Comparison of ENCODE assay signal across 1 cellular context in the genomic region with DNA sequence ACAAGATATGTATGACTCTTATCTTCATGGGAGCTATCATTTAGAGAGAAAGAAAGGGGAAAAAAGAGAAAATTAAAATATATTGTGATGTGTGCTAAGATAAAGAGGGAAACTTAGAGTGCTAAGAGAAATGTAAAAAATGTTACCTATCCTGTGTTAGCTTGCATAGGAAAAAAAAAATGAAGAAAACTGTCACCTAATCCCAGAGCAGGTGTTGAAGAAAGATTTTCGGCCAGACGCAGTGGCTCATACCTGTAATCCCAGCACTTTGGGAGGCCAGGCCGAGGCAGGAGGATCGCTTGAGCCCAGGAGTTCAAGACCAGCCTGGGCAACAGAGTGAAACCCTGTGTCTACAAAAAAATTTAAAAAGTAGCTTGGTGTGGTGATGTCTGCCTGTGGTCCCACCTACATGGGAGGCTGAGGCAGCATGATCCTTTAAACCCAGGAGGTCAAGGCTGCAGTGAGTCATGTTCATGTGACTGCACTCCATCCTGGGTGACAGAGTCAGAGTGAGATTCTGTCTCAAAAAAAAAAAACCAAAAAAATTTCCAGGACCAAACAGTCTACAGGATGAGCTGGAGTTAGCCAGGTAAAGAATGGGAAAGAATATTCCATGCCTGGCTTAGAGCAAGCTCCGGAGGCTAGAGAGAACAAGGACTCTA.
TF ChIP-seq lines count a peak whose summit lies in the region.

No MANE protein-coding gene starts in this region.

TF ChIP-seq in HCT116, 20 proteins besides CTCF, POLR2A, EP300 and RAD21 (continued from another document):
- TF ChIP-seq ZBTB33 (IDR thresholded peaks at IDR 0.05; ENCODE audit: extremely low read depth, insufficient replicate concordance, low read length): no peak
- no peak for TF ChIP-seq TCF7L2 (IDR thresholded peaks at IDR 0.05; ENCODE audit: borderline replicate concordance, extremely low read depth, insufficient read depth, insufficient read length)
- TF ChIP-seq CBX3 (IDR thresholded peaks at IDR 0.05; ENCODE audit: low read depth): no peak
- TF ChIP-seq, protein P1, sequence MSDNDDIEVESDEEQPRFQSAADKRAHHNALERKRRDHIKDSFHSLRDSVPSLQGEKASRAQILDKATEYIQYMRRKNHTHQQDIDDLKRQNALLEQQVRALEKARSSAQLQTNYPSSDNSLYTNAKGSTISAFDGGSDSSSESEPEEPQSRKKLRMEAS (IDR thresholded peaks at IDR 0.05): no peak
- TF ChIP-seq, protein P2, sequence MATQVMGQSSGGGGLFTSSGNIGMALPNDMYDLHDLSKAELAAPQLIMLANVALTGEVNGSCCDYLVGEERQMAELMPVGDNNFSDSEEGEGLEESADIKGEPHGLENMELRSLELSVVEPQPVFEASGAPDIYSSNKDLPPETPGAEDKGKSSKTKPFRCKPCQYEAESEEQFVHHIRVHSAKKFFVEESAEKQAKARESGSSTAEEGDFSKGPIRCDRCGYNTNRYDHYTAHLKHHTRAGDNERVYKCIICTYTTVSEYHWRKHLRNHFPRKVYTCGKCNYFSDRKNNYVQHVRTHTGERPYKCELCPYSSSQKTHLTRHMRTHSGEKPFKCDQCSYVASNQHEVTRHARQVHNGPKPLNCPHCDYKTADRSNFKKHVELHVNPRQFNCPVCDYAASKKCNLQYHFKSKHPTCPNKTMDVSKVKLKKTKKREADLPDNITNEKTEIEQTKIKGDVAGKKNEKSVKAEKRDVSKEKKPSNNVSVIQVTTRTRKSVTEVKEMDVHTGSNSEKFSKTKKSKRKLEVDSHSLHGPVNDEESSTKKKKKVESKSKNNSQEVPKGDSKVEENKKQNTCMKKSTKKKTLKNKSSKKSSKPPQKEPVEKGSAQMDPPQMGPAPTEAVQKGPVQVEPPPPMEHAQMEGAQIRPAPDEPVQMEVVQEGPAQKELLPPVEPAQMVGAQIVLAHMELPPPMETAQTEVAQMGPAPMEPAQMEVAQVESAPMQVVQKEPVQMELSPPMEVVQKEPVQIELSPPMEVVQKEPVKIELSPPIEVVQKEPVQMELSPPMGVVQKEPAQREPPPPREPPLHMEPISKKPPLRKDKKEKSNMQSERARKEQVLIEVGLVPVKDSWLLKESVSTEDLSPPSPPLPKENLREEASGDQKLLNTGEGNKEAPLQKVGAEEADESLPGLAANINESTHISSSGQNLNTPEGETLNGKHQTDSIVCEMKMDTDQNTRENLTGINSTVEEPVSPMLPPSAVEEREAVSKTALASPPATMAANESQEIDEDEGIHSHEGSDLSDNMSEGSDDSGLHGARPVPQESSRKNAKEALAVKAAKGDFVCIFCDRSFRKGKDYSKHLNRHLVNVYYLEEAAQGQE (IDR thresholded peaks at IDR 0.05; ENCODE audit: low read depth): no peak
- no peak for TF ChIP-seq SIN3A (IDR thresholded peaks at IDR 0.05; ENCODE audit: low read depth)
- TF ChIP-seq, protein P3, sequence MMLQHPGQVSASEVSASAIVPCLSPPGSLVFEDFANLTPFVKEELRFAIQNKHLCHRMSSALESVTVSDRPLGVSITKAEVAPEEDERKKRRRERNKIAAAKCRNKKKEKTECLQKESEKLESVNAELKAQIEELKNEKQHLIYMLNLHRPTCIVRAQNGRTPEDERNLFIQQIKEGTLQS (IDR thresholded peaks at IDR 0.05): no peak
- no peak for TF ChIP-seq SP1 (IDR thresholded peaks at IDR 0.05; ENCODE audit: low read depth)
- no peak for TF ChIP-seq ZFX (IDR thresholded peaks at IDR 0.05)
